ENCODE assay signal across 7 cellular contexts in the genomic region with DNA sequence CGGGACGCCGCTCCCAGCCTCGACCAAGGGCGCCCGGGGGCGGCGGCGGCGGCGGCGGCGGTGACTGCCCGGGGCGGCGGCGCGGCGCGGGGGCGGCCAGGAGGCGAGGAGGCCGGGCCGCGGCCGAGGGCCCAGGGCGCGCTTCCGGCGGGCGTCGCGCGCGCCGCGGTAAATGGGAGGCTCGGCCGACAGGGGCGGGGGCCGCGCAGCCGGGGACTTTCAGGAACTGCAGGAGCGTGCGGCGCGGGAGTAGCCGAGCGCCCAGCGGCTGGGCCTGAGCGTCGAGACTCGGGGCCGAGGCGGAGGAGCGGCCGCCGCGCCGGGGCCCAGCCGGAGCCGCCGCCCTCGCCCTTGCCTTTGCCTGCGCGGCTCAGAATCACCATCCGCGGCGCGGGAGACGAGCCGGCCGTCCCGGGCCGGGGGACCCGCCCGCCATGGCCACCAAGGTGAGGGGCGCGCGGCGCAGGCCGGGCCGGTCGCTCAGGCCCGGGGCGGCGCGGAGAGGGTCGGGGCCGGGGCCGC. TPM values are rescaled to one million over a fixed set of nuclear protein-coding genes. Genes with fewer than 3 reads are reported as not detected.
A peak's percentile ranks its signal among the peaks of the same experiment; 100 is the strongest.
DNase-seq lines count a peak whose midpoint lies in the region; TF ChIP-seq lines count a peak whose summit lies in the region.

Gene SNX9 (plus strand): TSS at position 246 of the 522 bp plus-strand sequence. CDS start 189 bp downstream, at position 435.

- in situ Hi-C loops in GM13976 (cut with MboI; ENCODE audit: low sequenced_read_pairs, unreplicated experiment): no loop called here

- H3K27ac Mint-ChIP-seq in HFFc6 (peak within 1 kb of the TSS; percentile 99), immature natural killer cell (peak within 1 kb of the TSS; percentile 39 to 94 (median 84))

- DNase-seq in GM13976 (ENCODE audit: low spot score) (peak; percentile 82), HFFc6 (peak; percentile 56), NCI-H1105 treated with DMSO at 0.1 percent for 48 hours (lab: John Stamatoyannopoulos, UW) (peak; percentile 28), WERI-Rb-1 (peak; percentile 79), cardiac fibroblast (ENCODE audit: low read depth in 2 of 2) (peak; percentile 72 to 85), immature natural killer cell (peak; percentile 47 to 57 (median 50)), smooth muscle cell (lab: John Stamatoyannopoulos, UW; ENCODE audit: unreplicated experiment) (peak; percentile 27)

- H3K27ac ChIP-seq in WERI-Rb-1: peak within 1 kb of the TSS; percentile 89
- H3K27ac ChIP-seq in smooth muscle cell (ENCODE audit: low read depth): peak within 1 kb of the TSS; percentile 92

- peaks cover 33% of the 10 kb centered on the region for H3K79me2 ChIP-seq in smooth muscle cell (ENCODE audit: low read depth)

- TF ChIP-seq CTCF in GM13976 (IDR thresholded peaks at IDR 0.05; ENCODE audit: borderline replicate concordance, control extremely low read depth, extremely low read depth, insufficient read depth, missing control alignments) (no peak), HFFc6 (IDR thresholded peaks at IDR 0.05) (0 out of 2 replicates have a peak, but pooled peaks have one; percentile 1), WERI-Rb-1 (IDR thresholded peaks at IDR 0.05; ENCODE audit: low read depth, low read length) (no peak), cardiac fibroblast (IDR thresholded peaks at IDR 0.05; ENCODE audit: low read depth, low read length) (no peak), smooth muscle cell (IDR thresholded peaks at IDR 0.05; ENCODE audit: borderline replicate concordance, insufficient read depth, poor library complexity, severe bottlenecking) (no peak)

- H3K4me1 Mint-ChIP-seq in HFFc6 (ENCODE audit: low read depth) (peaks cover 39% of the 10 kb centered on the region), immature natural killer cell (peaks cover 11 to 14% of the 10 kb centered on the region in 2 donors)

- H3K36me3 ChIP-seq in WERI-Rb-1 (no peaks in the 10 kb centered on the region; the same call in 1 of the 2 replicates), smooth muscle cell (ENCODE audit: low read depth) (no peaks in the 10 kb centered on the region)

- peaks cover 16% of the 10 kb centered on the region for H3F3A ChIP-seq in smooth muscle cell (ENCODE audit: low read depth)

- peak within 1 kb of the TSS; percentile 98 for H3K4me3 Mint-ChIP-seq in HFFc6
- peak within 1 kb of the TSS; percentile 89 to 99 (median 95) for H3K4me3 Mint-ChIP-seq in immature natural killer cell

- peak within 1 kb of the TSS; percentile 95 for H2AFZ ChIP-seq in smooth muscle cell (ENCODE audit: low read depth)

- H3K9me3 ChIP-seq in WERI-Rb-1 (ENCODE audit: severe bottlenecking) (peaks cover 1% of the 10 kb centered on the region), smooth muscle cell (replicated peaks; ENCODE audit: low read depth) (no peaks in the 10 kb centered on the region)

- H3K27me3 ChIP-seq in WERI-Rb-1 (ENCODE audit: insufficient read depth, low read depth, severe bottlenecking): no peaks in the 10 kb centered on the region
- no peaks in the 10 kb centered on the region for H3K27me3 ChIP-seq in smooth muscle cell (ENCODE audit: low read depth)

- H4K20me1 ChIP-seq in smooth muscle cell (ENCODE audit: low read depth): peaks cover 31% of the 10 kb centered on the region

- peaks cover 12% of the 10 kb centered on the region for H3K4me1 ChIP-seq in smooth muscle cell (ENCODE audit: low read depth)

- peak within 1 kb of the TSS; percentile 99 for H3K9ac ChIP-seq in smooth muscle cell (ENCODE audit: low read depth)

- H3K9me3 Mint-ChIP-seq in HFFc6 (no peaks in the 10 kb centered on the region), immature natural killer cell (no peaks in the 10 kb centered on the region)

- H3K4me3 ChIP-seq in WERI-Rb-1 (ENCODE audit: low read depth, low read length) (peak within 1 kb of the TSS; percentile 98), cardiac fibroblast (replicated peaks in 1 of 2; ENCODE audit: low read depth in 2 of 2, low read length in 2 of 2) (peak within 1 kb of the TSS; percentile 72 to 95), smooth muscle cell (peak within 1 kb of the TSS; percentile 92)

- 0% methylated on average over 11 of the region's 91 CpGs for WGBS in smooth muscle cell (ENCODE audit: low lambda C conversion rate)

- H3K27me3 Mint-ChIP-seq in HFFc6 (ENCODE audit: insufficient read depth): peaks cover 5% of the 10 kb centered on the region; the same call in 1 of the 2 replicates
- peaks cover 0 to 18% (median 13%) of the 10 kb centered on the region in 3 donors for H3K27me3 Mint-ChIP-seq in immature natural killer cell (ENCODE audit: low read depth in 3 of 3)

- H3K4me2 ChIP-seq in smooth muscle cell: peak within 1 kb of the TSS; percentile 91

- H3K36me3 Mint-ChIP-seq in HFFc6 (ENCODE audit: low read depth): peaks cover 16% of the 10 kb centered on the region
- H3K36me3 Mint-ChIP-seq in immature natural killer cell: no peaks in the 10 kb centered on the region

RNA-seq across cellular contexts. Expression of gene SNX9, which starts in this region (rescaled TPM):
- 10 to 100 TPM; 37.2 to 46.6 (median 40.9) TPM for total RNA-seq in HFFc6 (2021; fragmentation: NEBNext Ultra II Directional; extraction: Animal tissue kit (Norgen Biotek cat#: 25700))
- polyA plus RNA-seq in immature natural killer cell (1 to 10 TPM; 3.4 to 6.7 (median 5.5) TPM), smooth muscle cell (27.6 and 28.9 TPM in 2 replicates)
- 29.0 and 34.8 TPM in 2 replicates for total RNA-seq in smooth muscle cell

Comparison
In these comparisons a context has a peak if more than half of its experiments do, and no peak if none do; other contexts are left out.
1. Peak in every context shown above with its lines: DNase-seq, H3K4me3 ChIP-seq and H3K27ac ChIP-seq.
2. DNase-seq: peak in every context shown above with its lines; median percentile 82 in GM13976; 79 in WERI-Rb-1; 78 in cardiac fibroblast; 56 in HFFc6; 50 in immature natural killer cell; 28 in NCI-H1105 treated with DMSO at 0.1 percent for 48 hours; 27 in smooth muscle cell.